In the genomic region with DNA sequence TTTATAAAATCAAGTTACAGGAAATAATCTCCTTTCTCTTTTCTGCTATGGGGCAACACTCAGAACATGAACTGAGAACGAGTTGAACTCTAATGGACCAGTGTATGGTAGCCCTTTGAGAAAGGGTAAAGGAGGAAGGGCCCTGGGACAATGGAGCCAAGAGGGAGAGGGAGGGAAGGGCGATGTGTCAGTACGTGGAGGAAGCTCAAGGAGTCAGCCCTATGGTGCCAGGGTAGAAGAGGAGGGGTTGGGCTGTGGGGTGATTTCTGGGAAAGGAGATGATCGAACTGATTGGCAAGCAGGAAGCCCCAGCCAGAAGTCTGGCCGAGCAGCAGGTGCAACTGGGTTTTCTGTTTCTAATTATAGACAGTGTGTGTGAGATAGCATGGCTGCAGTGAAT, we compare ENCODE assay signal across 1 cellular context.
TF ChIP-seq lines count a peak whose summit lies in the region.

No MANE protein-coding gene starts in this region.

TF ChIP-seq in K562, 482 proteins besides CTCF, POLR2A, EP300 and RAD21 (continued from another document):
- TF ChIP-seq, protein P1, sequence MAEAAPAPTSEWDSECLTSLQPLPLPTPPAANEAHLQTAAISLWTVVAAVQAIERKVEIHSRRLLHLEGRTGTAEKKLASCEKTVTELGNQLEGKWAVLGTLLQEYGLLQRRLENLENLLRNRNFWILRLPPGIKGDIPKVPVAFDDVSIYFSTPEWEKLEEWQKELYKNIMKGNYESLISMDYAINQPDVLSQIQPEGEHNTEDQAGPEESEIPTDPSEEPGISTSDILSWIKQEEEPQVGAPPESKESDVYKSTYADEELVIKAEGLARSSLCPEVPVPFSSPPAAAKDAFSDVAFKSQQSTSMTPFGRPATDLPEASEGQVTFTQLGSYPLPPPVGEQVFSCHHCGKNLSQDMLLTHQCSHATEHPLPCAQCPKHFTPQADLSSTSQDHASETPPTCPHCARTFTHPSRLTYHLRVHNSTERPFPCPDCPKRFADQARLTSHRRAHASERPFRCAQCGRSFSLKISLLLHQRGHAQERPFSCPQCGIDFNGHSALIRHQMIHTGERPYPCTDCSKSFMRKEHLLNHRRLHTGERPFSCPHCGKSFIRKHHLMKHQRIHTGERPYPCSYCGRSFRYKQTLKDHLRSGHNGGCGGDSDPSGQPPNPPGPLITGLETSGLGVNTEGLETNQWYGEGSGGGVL (CRISPR knock-in tag; IDR thresholded peaks at IDR 0.05) = no peak
- TF ChIP-seq YBX1 (IDR thresholded peaks at IDR 0.05) (no peak), HOXB6 (CRISPR knock-in tag; IDR thresholded peaks at IDR 0.05; ENCODE audit: borderline replicate concordance) (no peak), RBM22 (IDR thresholded peaks at IDR 0.05; ENCODE audit: low read depth, low read length, poor library complexity, severe bottlenecking) (no peak), CSDE1 (IDR thresholded peaks at IDR 0.05) (no peak), CBFA2T2 (conservative IDR thresholded peaks at IDR 0.05) (no peak), ZFP36 (IDR thresholded peaks at IDR 0.05; ENCODE audit: low read depth, low read length, partially characterized antibody) (no peak), CHD1 (IDR thresholded peaks at IDR 0.05; ENCODE audit: low read length) (no peak), ZFPM2 (CRISPR knock-in tag; IDR thresholded peaks at IDR 0.05) (no peak), ZEB2 (IDR thresholded peaks at IDR 0.05) (no peak), TAF1 (IDR thresholded peaks at IDR 0.05; ENCODE audit: control insufficient read depth, extremely low read depth, insufficient read depth, low read length, severe bottlenecking) (no peak), JUND (IDR thresholded peaks at IDR 0.05; ENCODE audit: borderline replicate concordance, low read depth, low read length) (no peak), JUND (tag; IDR thresholded peaks at IDR 0.05; ENCODE audit: borderline replicate concordance, low read depth, low read length) (no peak), PCBP1 (IDR thresholded peaks at IDR 0.05; ENCODE audit: low read depth, low read length, poor library complexity, severe bottlenecking) (no peak), ZNF436 (CRISPR knock-in tag; IDR thresholded peaks at IDR 0.05) (no peak), FIP1L1 (IDR thresholded peaks at IDR 0.05; ENCODE audit: low read depth, low read length, poor library complexity, severe bottlenecking) (no peak), FOXM1 (IDR thresholded peaks at IDR 0.05; ENCODE audit: low read depth) (no peak), FOXM1 (CRISPR knock-in tag; IDR thresholded peaks at IDR 0.05; ENCODE audit: low read depth) (no peak), STAT5B (CRISPR knock-in tag; IDR thresholded peaks at IDR 0.05) (no peak), TAF7 (tag; IDR thresholded peaks at IDR 0.05) (no peak), MEF2D (tag; conservative IDR thresholded peaks at IDR 0.05; ENCODE audit: low read depth) (0 out of 2 replicates have a peak, but pooled peaks have one; percentile 61), NFYB (IDR thresholded peaks at IDR 0.05; ENCODE audit: extremely low read depth, insufficient read length) (no peak), ZBTB17 (CRISPR knock-in tag; IDR thresholded peaks at IDR 0.05) (0 out of 2 replicates have a peak, but pooled peaks have one; percentile 11), HMGN3 (IDR thresholded peaks at IDR 0.05; ENCODE audit: borderline replicate concordance, extremely low read depth, insufficient read length, low read depth, low read length) (no peak), SIN3B (IDR thresholded peaks at IDR 0.05; ENCODE audit: low read depth) (no peak)
- TF ChIP-seq, protein P2, sequence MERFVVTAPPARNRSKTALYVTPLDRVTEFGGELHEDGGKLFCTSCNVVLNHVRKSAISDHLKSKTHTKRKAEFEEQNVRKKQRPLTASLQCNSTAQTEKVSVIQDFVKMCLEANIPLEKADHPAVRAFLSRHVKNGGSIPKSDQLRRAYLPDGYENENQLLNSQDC (CRISPR knock-in tag; IDR thresholded peaks at IDR 0.05) = no peak
- TF ChIP-seq, protein P3, sequence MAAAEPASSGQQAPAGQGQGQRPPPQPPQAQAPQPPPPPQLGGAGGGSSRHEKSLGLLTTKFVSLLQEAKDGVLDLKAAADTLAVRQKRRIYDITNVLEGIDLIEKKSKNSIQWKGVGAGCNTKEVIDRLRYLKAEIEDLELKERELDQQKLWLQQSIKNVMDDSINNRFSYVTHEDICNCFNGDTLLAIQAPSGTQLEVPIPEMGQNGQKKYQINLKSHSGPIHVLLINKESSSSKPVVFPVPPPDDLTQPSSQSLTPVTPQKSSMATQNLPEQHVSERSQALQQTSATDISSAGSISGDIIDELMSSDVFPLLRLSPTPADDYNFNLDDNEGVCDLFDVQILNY (CRISPR knock-in tag; IDR thresholded peaks at IDR 0.05) = no peak
- TF ChIP-seq, protein P4, sequence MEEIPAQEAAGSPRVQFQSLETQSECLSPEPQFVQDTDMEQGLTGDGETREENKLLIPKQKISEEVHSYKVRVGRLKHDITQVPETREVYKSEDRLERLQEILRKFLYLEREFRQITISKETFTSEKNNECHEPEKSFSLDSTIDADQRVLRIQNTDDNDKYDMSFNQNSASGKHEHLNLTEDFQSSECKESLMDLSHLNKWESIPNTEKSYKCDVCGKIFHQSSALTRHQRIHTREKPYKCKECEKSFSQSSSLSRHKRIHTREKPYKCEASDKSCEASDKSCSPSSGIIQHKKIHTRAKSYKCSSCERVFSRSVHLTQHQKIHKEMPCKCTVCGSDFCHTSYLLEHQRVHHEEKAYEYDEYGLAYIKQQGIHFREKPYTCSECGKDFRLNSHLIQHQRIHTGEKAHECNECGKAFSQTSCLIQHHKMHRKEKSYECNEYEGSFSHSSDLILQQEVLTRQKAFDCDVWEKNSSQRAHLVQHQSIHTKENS (CRISPR knock-in tag; IDR thresholded peaks at IDR 0.05) = no peak
- TF ChIP-seq, protein P5, sequence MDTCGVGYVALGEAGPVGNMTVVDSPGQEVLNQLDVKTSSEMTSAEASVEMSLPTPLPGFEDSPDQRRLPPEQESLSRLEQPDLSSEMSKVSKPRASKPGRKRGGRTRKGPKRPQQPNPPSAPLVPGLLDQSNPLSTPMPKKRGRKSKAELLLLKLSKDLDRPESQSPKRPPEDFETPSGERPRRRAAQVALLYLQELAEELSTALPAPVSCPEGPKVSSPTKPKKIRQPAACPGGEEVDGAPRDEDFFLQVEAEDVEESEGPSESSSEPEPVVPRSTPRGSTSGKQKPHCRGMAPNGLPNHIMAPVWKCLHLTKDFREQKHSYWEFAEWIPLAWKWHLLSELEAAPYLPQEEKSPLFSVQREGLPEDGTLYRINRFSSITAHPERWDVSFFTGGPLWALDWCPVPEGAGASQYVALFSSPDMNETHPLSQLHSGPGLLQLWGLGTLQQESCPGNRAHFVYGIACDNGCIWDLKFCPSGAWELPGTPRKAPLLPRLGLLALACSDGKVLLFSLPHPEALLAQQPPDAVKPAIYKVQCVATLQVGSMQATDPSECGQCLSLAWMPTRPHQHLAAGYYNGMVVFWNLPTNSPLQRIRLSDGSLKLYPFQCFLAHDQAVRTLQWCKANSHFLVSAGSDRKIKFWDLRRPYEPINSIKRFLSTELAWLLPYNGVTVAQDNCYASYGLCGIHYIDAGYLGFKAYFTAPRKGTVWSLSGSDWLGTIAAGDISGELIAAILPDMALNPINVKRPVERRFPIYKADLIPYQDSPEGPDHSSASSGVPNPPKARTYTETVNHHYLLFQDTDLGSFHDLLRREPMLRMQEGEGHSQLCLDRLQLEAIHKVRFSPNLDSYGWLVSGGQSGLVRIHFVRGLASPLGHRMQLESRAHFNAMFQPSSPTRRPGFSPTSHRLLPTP (IDR thresholded peaks at IDR 0.05; ENCODE audit: borderline replicate concordance, extremely low read depth, insufficient read length) = no peak
- TF ChIP-seq, protein P6, sequence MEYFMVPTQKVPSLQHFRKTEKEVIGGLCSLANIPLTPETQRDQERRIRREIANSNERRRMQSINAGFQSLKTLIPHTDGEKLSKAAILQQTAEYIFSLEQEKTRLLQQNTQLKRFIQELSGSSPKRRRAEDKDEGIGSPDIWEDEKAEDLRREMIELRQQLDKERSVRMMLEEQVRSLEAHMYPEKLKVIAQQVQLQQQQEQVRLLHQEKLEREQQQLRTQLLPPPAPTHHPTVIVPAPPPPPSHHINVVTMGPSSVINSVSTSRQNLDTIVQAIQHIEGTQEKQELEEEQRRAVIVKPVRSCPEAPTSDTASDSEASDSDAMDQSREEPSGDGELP (CRISPR knock-in tag; IDR thresholded peaks at IDR 0.05; ENCODE audit: borderline replicate concordance) = no peak
- TF ChIP-seq, protein P7, sequence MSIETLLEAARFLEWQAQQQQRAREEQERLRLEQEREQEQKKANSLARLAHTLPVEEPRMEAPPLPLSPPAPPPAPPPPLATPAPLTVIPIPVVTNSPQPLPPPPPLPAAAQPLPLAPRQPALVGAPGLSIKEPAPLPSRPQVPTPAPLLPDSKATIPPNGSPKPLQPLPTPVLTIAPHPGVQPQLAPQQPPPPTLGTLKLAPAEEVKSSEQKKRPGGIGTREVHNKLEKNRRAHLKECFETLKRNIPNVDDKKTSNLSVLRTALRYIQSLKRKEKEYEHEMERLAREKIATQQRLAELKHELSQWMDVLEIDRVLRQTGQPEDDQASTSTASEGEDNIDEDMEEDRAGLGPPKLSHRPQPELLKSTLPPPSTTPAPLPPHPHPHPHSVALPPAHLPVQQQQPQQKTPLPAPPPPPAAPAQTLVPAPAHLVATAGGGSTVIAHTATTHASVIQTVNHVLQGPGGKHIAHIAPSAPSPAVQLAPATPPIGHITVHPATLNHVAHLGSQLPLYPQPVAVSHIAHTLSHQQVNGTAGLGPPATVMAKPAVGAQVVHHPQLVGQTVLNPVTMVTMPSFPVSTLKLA (conservative IDR thresholded peaks at IDR 0.05) = no peak
- TF ChIP-seq, protein P8, sequence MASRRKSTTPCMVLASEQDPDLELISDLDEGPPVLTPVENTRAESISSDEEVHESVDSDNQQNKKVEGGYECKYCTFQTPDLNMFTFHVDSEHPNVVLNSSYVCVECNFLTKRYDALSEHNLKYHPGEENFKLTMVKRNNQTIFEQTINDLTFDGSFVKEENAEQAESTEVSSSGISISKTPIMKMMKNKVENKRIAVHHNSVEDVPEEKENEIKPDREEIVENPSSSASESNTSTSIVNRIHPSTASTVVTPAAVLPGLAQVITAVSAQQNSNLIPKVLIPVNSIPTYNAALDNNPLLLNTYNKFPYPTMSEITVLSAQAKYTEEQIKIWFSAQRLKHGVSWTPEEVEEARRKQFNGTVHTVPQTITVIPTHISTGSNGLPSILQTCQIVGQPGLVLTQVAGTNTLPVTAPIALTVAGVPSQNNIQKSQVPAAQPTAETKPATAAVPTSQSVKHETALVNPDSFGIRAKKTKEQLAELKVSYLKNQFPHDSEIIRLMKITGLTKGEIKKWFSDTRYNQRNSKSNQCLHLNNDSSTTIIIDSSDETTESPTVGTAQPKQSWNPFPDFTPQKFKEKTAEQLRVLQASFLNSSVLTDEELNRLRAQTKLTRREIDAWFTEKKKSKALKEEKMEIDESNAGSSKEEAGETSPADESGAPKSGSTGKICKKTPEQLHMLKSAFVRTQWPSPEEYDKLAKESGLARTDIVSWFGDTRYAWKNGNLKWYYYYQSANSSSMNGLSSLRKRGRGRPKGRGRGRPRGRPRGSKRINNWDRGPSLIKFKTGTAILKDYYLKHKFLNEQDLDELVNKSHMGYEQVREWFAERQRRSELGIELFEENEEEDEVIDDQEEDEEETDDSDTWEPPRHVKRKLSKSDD (conservative IDR thresholded peaks at IDR 0.05; ENCODE audit: low read length) = no peak
- TF ChIP-seq, protein P9, sequence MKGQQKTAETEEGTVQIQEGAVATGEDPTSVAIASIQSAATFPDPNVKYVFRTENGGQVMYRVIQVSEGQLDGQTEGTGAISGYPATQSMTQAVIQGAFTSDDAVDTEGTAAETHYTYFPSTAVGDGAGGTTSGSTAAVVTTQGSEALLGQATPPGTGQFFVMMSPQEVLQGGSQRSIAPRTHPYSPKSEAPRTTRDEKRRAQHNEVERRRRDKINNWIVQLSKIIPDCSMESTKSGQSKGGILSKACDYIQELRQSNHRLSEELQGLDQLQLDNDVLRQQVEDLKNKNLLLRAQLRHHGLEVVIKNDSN (CRISPR knock-in tag; IDR thresholded peaks at IDR 0.05) = no peak
